Comparison of ENCODE assay signal across 12 cellular contexts in genomic region chr1:32106663-32107273, GRCh38. TPM values are rescaled to one million over a fixed set of nuclear protein-coding genes. Genes with fewer than 3 reads are reported as not detected.
A peak's percentile ranks its signal among the peaks of the same experiment; 100 is the strongest.
DNase-seq lines count a peak whose midpoint lies in the region; ATAC-seq and TF ChIP-seq lines count a peak whose summit lies in the region.
"Had no signal": no experiment of that assay in that cellular context is flagged by ENCODE, and none has a peak within 500 bp of the region (broad histone marks: within the 10 kb centered on the region; RNA-seq: fewer than 3 reads in every experiment).

No MANE protein-coding gene starts in this region.

- no peak for ATAC-seq in CD8-positive, alpha-beta T cell
- ATAC-seq in activated T-helper 17 cell treated with anti-CD3 and anti-CD28 coated beads, Interleukin-2, amount 50 U/mL, for 72 hours (replicated peaks): no peak
- ATAC-seq in natural killer cell treated with Interleukin-12 subunit alpha and Interleukin-12 subunit beta and Interleukin-15 and Interleukin-18, amount 100 ng/mL, for 72 hours: no peak

- H3K36me3 Mint-ChIP-seq in CD8-positive, alpha-beta T cell: peaks cover 28% of the 10 kb centered on the region
- peaks cover 40% of the 10 kb centered on the region for H3K36me3 Mint-ChIP-seq in activated T-helper 17 cell treated with anti-CD3 and anti-CD28 coated beads, Interleukin-2, amount 50 U/mL, for 72 hours (ENCODE audit: low read depth)
- H3K36me3 Mint-ChIP-seq in natural killer cell treated with Interleukin-12 subunit alpha and Interleukin-12 subunit beta and Interleukin-15 and Interleukin-18, amount 100 ng/mL, for 72 hours: no peaks in the 10 kb centered on the region

- peaks cover 38% of the 10 kb centered on the region for H3K79me2 ChIP-seq in Karpas-422 (ENCODE audit: low read length)

- peak overlapping the region; percentile 76 for H3K4me3 Mint-ChIP-seq in CD8-positive, alpha-beta T cell
- H3K4me3 Mint-ChIP-seq in activated T-helper 17 cell treated with anti-CD3 and anti-CD28 coated beads, Interleukin-2, amount 50 U/mL, for 72 hours: peak overlapping the region; percentile 96
- peak overlapping the region; percentile 40 for H3K4me3 Mint-ChIP-seq in natural killer cell treated with Interleukin-12 subunit alpha and Interleukin-12 subunit beta and Interleukin-15 and Interleukin-18, amount 100 ng/mL, for 72 hours

- H3K9me3 ChIP-seq in CD8-positive, alpha-beta T cell (ENCODE audit: low read length): no peaks in the 10 kb centered on the region
- H3K9me3 ChIP-seq in Karpas-422 (ENCODE audit: low read length): no peaks in the 10 kb centered on the region

- POLR2A ChIA-PET in CD8-positive, alpha-beta T cell (lab: Charles Lee): interaction anchor here (1.7 to 3.4 kb wide), 3 partner anchors 15 to 185 kb away, joined by 4 to 51 read pairs (median 5); partner anchors contain the start of genes HDAC1 and TMEM39B

- H3K9me3 Mint-ChIP-seq in CD8-positive, alpha-beta T cell: no peaks in the 10 kb centered on the region
- H3K9me3 Mint-ChIP-seq in activated T-helper 17 cell treated with anti-CD3 and anti-CD28 coated beads, Interleukin-2, amount 50 U/mL, for 72 hours: no peaks in the 10 kb centered on the region
- no peaks in the 10 kb centered on the region for H3K9me3 Mint-ChIP-seq in natural killer cell treated with Interleukin-12 subunit alpha and Interleukin-12 subunit beta and Interleukin-15 and Interleukin-18, amount 100 ng/mL, for 72 hours

- no peaks in the 10 kb centered on the region for H3K27me3 Mint-ChIP-seq in CD8-positive, alpha-beta T cell (ENCODE audit: low read depth)
- H3K27me3 Mint-ChIP-seq in activated T-helper 17 cell treated with anti-CD3 and anti-CD28 coated beads, Interleukin-2, amount 50 U/mL, for 72 hours: no peaks in the 10 kb centered on the region
- H3K27me3 Mint-ChIP-seq in natural killer cell treated with Interleukin-12 subunit alpha and Interleukin-12 subunit beta and Interleukin-15 and Interleukin-18, amount 100 ng/mL, for 72 hours: no peaks in the 10 kb centered on the region

- peaks cover 15% of the 10 kb centered on the region; the same call in 1 of the 2 replicates for H4K20me1 ChIP-seq in Karpas-422 (ENCODE audit: insufficient read depth, low read depth, low read length)

- CTCF ChIA-PET in CD8-positive, alpha-beta T cell (lab: Charles Lee): no interaction called here

- H2AFZ ChIP-seq in Karpas-422 (ENCODE audit: low read length): 0 out of 2 replicates have a peak overlapping the region, but pooled peaks have one; percentile 44

- peaks cover 41% of the 10 kb centered on the region for H3K4me1 Mint-ChIP-seq in CD8-positive, alpha-beta T cell (ENCODE audit: low read depth)
- H3K4me1 Mint-ChIP-seq in activated T-helper 17 cell treated with anti-CD3 and anti-CD28 coated beads, Interleukin-2, amount 50 U/mL, for 72 hours: peaks cover 21% of the 10 kb centered on the region
- peaks cover 25 to 28% of the 10 kb centered on the region in 2 donors for H3K4me1 Mint-ChIP-seq in natural killer cell treated with Interleukin-12 subunit alpha and Interleukin-12 subunit beta and Interleukin-15 and Interleukin-18, amount 100 ng/mL, for 72 hours (ENCODE audit: low read depth in 2 of 2)

- H3K36me3 ChIP-seq in CD8-positive, alpha-beta T cell (ENCODE audit: insufficient read depth, low read length): peaks cover 6% of the 10 kb centered on the region
- H3K36me3 ChIP-seq in Karpas-422 (ENCODE audit: insufficient read depth, low read length): no peaks in the 10 kb centered on the region

- peak overlapping the region; percentile 71 for H3K27ac Mint-ChIP-seq in CD8-positive, alpha-beta T cell
- peak overlapping the region; percentile 98 for H3K27ac Mint-ChIP-seq in activated T-helper 17 cell treated with anti-CD3 and anti-CD28 coated beads, Interleukin-2, amount 50 U/mL, for 72 hours
- H3K27ac Mint-ChIP-seq in natural killer cell treated with Interleukin-12 subunit alpha and Interleukin-12 subunit beta and Interleukin-15 and Interleukin-18, amount 100 ng/mL, for 72 hours: peak overlapping the region; percentile 34 to 96

- no peak for TF ChIP-seq CTCF in CD8-positive, alpha-beta T cell (IDR thresholded peaks at IDR 0.05)

- no peak overlapping the region for H3K4me3 ChIP-seq in CD8-positive, alpha-beta T cell (ENCODE audit: low read depth, low read length)
- H3K4me3 ChIP-seq in Karpas-422 (ENCODE audit: low read length): peak overlapping the region; percentile 92

- no peaks in the 10 kb centered on the region for H3K27me3 ChIP-seq in CD8-positive, alpha-beta T cell (ENCODE audit: insufficient read depth, low read length)
- no peaks in the 10 kb centered on the region for H3K27me3 ChIP-seq in Karpas-422 (ENCODE audit: low read length)
- H3K27me3 ChIP-seq: dorsolateral prefrontal cortex had no signal

- intact Hi-C loops in CD8-positive, alpha-beta T cell (cut with DNase I, micrococcal nuclease): loop anchor here (1.0 to 5.0 kb wide), 3 partner anchors 34 to 186 kb away; partner anchors contain the start of genes HDAC1 (in 1 of the 2), KHDRBS1 (in 1 of the 2) and TMEM39B (in 1 of the 2)

- H3K4me2 ChIP-seq in Karpas-422 (ENCODE audit: low read depth, low read length, poor library complexity, severe bottlenecking): peak overlapping the region; percentile 84

- H3K27ac ChIP-seq in CD8-positive, alpha-beta T cell (ENCODE audit: low read depth, low read length): no peak overlapping the region
- no peak overlapping the region for H3K27ac ChIP-seq in Karpas-422 (ENCODE audit: low read length)

- DNase-seq in CD8-positive, alpha-beta T cell: no peak
- DNase-seq in Karpas-422: no peak
- DNase-seq in natural killer cell treated with Interleukin-12 subunit alpha and Interleukin-12 subunit beta and Interleukin-15 and Interleukin-18, amount 100 ng/mL, for 72 hours (ENCODE audit: low spot score): no peak
- no peak for DNase-seq in NCI-H2107 treated with DMSO at 0.1 percent for 48 hours (lab: John Stamatoyannopoulos, UW; ENCODE audit: unreplicated experiment)
- DNase-seq in NCI-H2081 (lab: John Stamatoyannopoulos, UW): no peak
- DNase-seq in NCI-H1105 (lab: John Stamatoyannopoulos, UW): no peak
- no peak for DNase-seq in epidermal melanocyte (ENCODE audit: insufficient read length, low spot score)
- DNase-seq: NCI-H1417 treated with DMSO at 0.1 percent for 48 hours; RPMI8226; stimulated activated CD4-positive, alpha-beta T cell treated with anti-CD3 and anti-CD28 coated beads, Interleukin-12 subunit alpha, Interleukin-12 subunit beta, amount 100 ng/mL, for 4 hours had no signal

- peaks cover 33% of the 10 kb centered on the region for H3K4me1 ChIP-seq in CD8-positive, alpha-beta T cell (ENCODE audit: insufficient read depth, low read length)
- peaks cover 30% of the 10 kb centered on the region for H3K4me1 ChIP-seq in Karpas-422 (ENCODE audit: low read length)

- no peaks in the 10 kb centered on the region for H3K9me2 ChIP-seq in Karpas-422 (replicated peaks; ENCODE audit: insufficient read depth, low read length)

- H3K9ac ChIP-seq in Karpas-422 (ENCODE audit: low read length): peak overlapping the region; percentile 90; the same call in 1 of the 2 replicates

RNA-seq across cellular contexts. Expression of gene KPNA6, which starts 1.1 kb away (rescaled TPM):
- total RNA-seq in CD8-positive, alpha-beta T cell: 10 to 100 TPM; 51.7 to 58.7 TPM
- total RNA-seq in Karpas-422 (2014; rRNA removed; shearing (Covaris generic); ENCODE audit: low replicate concordance): 19.7 and 26.0 TPM in 2 replicates
- total RNA-seq in activated T-helper 17 cell treated with anti-CD3 and anti-CD28 coated beads, Interleukin-2, amount 50 U/mL, for 72 hours: 10 to 100 TPM; 61.8 to 77.1 TPM
- 10 to 100 TPM; 80.9 to 88.9 TPM for total RNA-seq in natural killer cell treated with Interleukin-12 subunit alpha and Interleukin-12 subunit beta and Interleukin-15 and Interleukin-18, amount 100 ng/mL, for 72 hours

RNA-seq across cellular contexts. Expression of gene TMEM39B, which starts 34.0 kb away (rescaled TPM):
- 1 to 10 TPM; 6.6 to 7.6 TPM for total RNA-seq in CD8-positive, alpha-beta T cell
- total RNA-seq in Karpas-422 (2014; rRNA removed; shearing (Covaris generic); ENCODE audit: low replicate concordance): 10.3 and 11.5 TPM in 2 replicates
- 10 to 100 TPM; 26.2 to 34.4 TPM for total RNA-seq in activated T-helper 17 cell treated with anti-CD3 and anti-CD28 coated beads, Interleukin-2, amount 50 U/mL, for 72 hours
- total RNA-seq in natural killer cell treated with Interleukin-12 subunit alpha and Interleukin-12 subunit beta and Interleukin-15 and Interleukin-18, amount 100 ng/mL, for 72 hours: 10 to 100 TPM; 20.5 to 26.9 TPM

Comparison
In these comparisons a context has a peak if more than half of its experiments do, and no peak if none do; other contexts are left out.
1. H3K4me3 Mint-ChIP-seq: peak in every context shown above with its lines; median percentile 96 in activated T-helper 17 cell treated with anti-CD3 and anti-CD28 coated beads, Interleukin-2, amount 50 U/mL, for 72 hours; 76 in CD8-positive, alpha-beta T cell; 40 in natural killer cell treated with Interleukin-12 subunit alpha and Interleukin-12 subunit beta and Interleukin-15 and Interleukin-18, amount 100 ng/mL, for 72 hours.